ENCODE assay signal across 13 cellular contexts in genomic region chr11:69127091-69127850, GRCh38.
"Had no signal": no experiment of that assay in that cellular context is flagged by ENCODE, and none has a peak within 500 bp of the region (broad histone marks: within the 10 kb centered on the region; RNA-seq: fewer than 3 reads in every experiment).

No MANE protein-coding gene starts in this region.

- H3K9me3 ChIP-seq: colonic mucosa, suprapubic skin had no signal

- ATAC-seq: activated T-cell treated with anti-CD3 and anti-CD28 coated beads, Interleukin-2, amount 50 U/mL, for 72 hours had no signal

- H3K36me3 ChIP-seq: cardiac muscle cell, colonic mucosa, suprapubic skin had no signal

- H3K27me3 ChIP-seq: cardiac muscle cell, colonic mucosa, suprapubic skin had no signal

- H3K4me3 ChIP-seq: cardiac muscle cell, colonic mucosa, suprapubic skin had no signal

- DNase-seq: activated CD4-positive, alpha-beta memory T cell treated with anti-CD3 and anti-CD28 coated beads, Interleukin-2, amount 10 ng/mL, durations not matched to agents 7 days and 5 days; activated CD4-positive, alpha-beta T cell treated with anti-CD3 and anti-CD28 coated beads for 1 hour; activated gamma-delta T cell treated with Interleukin-2 at 50 U/mL for 16 hours; activated naive CD8-positive, alpha-beta T cell treated with anti-CD3 and anti-CD28 coated beads for 36 hours; activated T-cell treated with anti-CD3 and anti-CD28 coated beads, Interleukin-2, amount 50 U/mL, for 72 hours; colonic mucosa; effector CD8-positive, alpha-beta T cell; hippocampal formation; occipital lobe; stimulated activated CD4-positive, alpha-beta T cell treated with anti-CD3 and anti-CD28 coated beads, Interleukin-2, amount 100 ng/mL, for 48 hours; stimulated activated naive CD4-positive, alpha-beta T cell treated with Interleukin-2 at 50 U/mL for 16 hours had no signal

- H3K27ac ChIP-seq: cardiac muscle cell, colonic mucosa, suprapubic skin had no signal
